8 cellular contexts compared by ENCODE assay signal in genomic region chr12:47801170-47801903, GRCh38. TPM values are rescaled to one million over a fixed set of nuclear protein-coding genes. Genes with fewer than 3 reads are reported as not detected.
DNase-seq lines count a peak whose midpoint lies in the region; ATAC-seq and TF ChIP-seq lines count a peak whose summit lies in the region.

No MANE protein-coding gene starts in this region.

- H3K4me1 ChIP-seq in suprapubic skin: peaks cover 73% of the 10 kb centered on the region

- peaks cover 59% of the 10 kb centered on the region for H3K4me1 Mint-ChIP-seq in T-helper 2 cell treated with Interferon-gamma antibody and Interleukin-4, amounts not matched to agents 5 μg/mL and 100 μg/mL, for 36 hours (ENCODE audit: low read depth)

- H3K27me3 ChIP-seq in suprapubic skin: no peaks in the 10 kb centered on the region

- peak overlapping the region; percentile 85 for H3K27ac Mint-ChIP-seq in T-helper 2 cell treated with Interferon-gamma antibody and Interleukin-4, amounts not matched to agents 5 μg/mL and 100 μg/mL, for 36 hours

- ATAC-seq in left colon (peak; percentile 15), HG03280 (IDR thresholded peaks at IDR 0.05; ENCODE audit: unreplicated experiment) (no peak), HG03342 (IDR thresholded peaks at IDR 0.05; ENCODE audit: unreplicated experiment) (no peak)

- no peaks in the 10 kb centered on the region for H3K9me3 Mint-ChIP-seq in T-helper 2 cell treated with Interferon-gamma antibody and Interleukin-4, amounts not matched to agents 5 μg/mL and 100 μg/mL, for 36 hours

- H3K4me3 Mint-ChIP-seq in T-helper 2 cell treated with Interferon-gamma antibody and Interleukin-4, amounts not matched to agents 5 μg/mL and 100 μg/mL, for 36 hours: no peak overlapping the region

- peak overlapping the region; percentile 51 for H3K27ac ChIP-seq in suprapubic skin

- peaks cover 38% of the 10 kb centered on the region for H3K36me3 ChIP-seq in suprapubic skin

- no peak for DNase-seq in T-helper 2 cell treated with Interferon-gamma antibody and Interleukin-4, amounts not matched to agents 5 μg/mL and 100 μg/mL, for 36 hours (ENCODE audit: low spot score)
- DNase-seq in T-helper 2 cell: no peak
- DNase-seq in astrocyte of the cerebellum (ENCODE audit: low read depth): no peak
- DNase-seq in left colon: no peak
- no peak for DNase-seq in suprapubic skin (ENCODE audit: low spot score in 2 of 2)
- no peak for DNase-seq in GM19240 (ENCODE audit: insufficient read length, low spot score)

- TF ChIP-seq POLR2A in suprapubic skin (IDR thresholded peaks at IDR 0.05): no peak

- no peaks in the 10 kb centered on the region for H3K27me3 Mint-ChIP-seq in T-helper 2 cell treated with Interferon-gamma antibody and Interleukin-4, amounts not matched to agents 5 μg/mL and 100 μg/mL, for 36 hours (ENCODE audit: low read depth)

- in situ Hi-C loops in astrocyte of the cerebellum (cut with HindIII; ENCODE audit: low sequenced_read_pairs): no loop called here

- TF ChIP-seq EP300 in suprapubic skin (IDR thresholded peaks at IDR 0.05): no peak

- peaks cover 48% of the 10 kb centered on the region for H3K36me3 Mint-ChIP-seq in T-helper 2 cell treated with Interferon-gamma antibody and Interleukin-4, amounts not matched to agents 5 μg/mL and 100 μg/mL, for 36 hours (ENCODE audit: low read depth)

- intact Hi-C loops in left colon (cut with DNase I, micrococcal nuclease): no loop called here

- H3K4me3 ChIP-seq in astrocyte of the cerebellum (ENCODE audit: low read depth, low read length) (no peak overlapping the region), suprapubic skin (no peak overlapping the region)

- H3K9me3 ChIP-seq in suprapubic skin: no peaks in the 10 kb centered on the region

- 55% methylated on average over 6 of the region's 7 CpGs for WGBS in suprapubic skin

- peak; percentile 32 for TF ChIP-seq CTCF in astrocyte of the cerebellum (IDR thresholded peaks at IDR 0.05; ENCODE audit: low read depth, low read length, missing control alignments)
- TF ChIP-seq CTCF in suprapubic skin (IDR thresholded peaks at IDR 0.05): no peak

RNA-seq across cellular contexts. Expression of gene HDAC7, which starts 18.4 kb away (rescaled TPM):
- total RNA-seq in left colon: 10 to 100 TPM; 21.6 to 25.6 TPM
- 100 to 1,000 TPM in 1 of 4 donors, 10 to 100 TPM in 3; 47.9 to 152 (median 76.2) TPM for total RNA-seq in suprapubic skin

RNA-seq across cellular contexts. Expression of gene SLC48A1, which starts 28.3 kb away (rescaled TPM):
- total RNA-seq in left colon (10 to 100 TPM; 18.1 to 18.9 TPM), suprapubic skin (10 to 100 TPM; 38.2 to 53.6 (median 44.7) TPM)

RNA-seq across cellular contexts. Expression of gene RAPGEF3, which starts 42.7 kb away (rescaled TPM):
- total RNA-seq in left colon (1 to 10 TPM; 8.5 to 9.7 TPM), suprapubic skin (10 to 100 TPM in 3 of 4 donors, 1 to 10 TPM in 1; 9.3 to 48.9 (median 20.0) TPM)
